Comparison of ENCODE assay signal across 21 cellular contexts in genomic region chr2:158676295-158676694, GRCh38.
DNase-seq lines count a peak whose midpoint lies in the region; ATAC-seq and TF ChIP-seq lines count a peak whose summit lies in the region.
"Had no signal": no experiment of that assay in that cellular context is flagged by ENCODE, and none has a peak within 500 bp of the region (broad histone marks: within the 10 kb centered on the region; RNA-seq: fewer than 3 reads in every experiment).

No MANE protein-coding gene starts in this region.

- H3K27ac ChIP-seq in heart left ventricle (peak overlapping the region in 3 of 12 donors; percentile 29 to 64 (median 35)), testis (no peak overlapping the region)
- H3K27ac ChIP-seq: C4-2B, SJCRH30 had no signal

- no peaks in the 10 kb centered on the region for H3K27me3 ChIP-seq in heart left ventricle
- H3K27me3 ChIP-seq in testis, result no peaks in the 10 kb centered on the region
- H3K27me3 ChIP-seq: SJCRH30 had no signal

- in situ Hi-C loops in G401 (cut with HindIII; ENCODE audit: low sequenced_read_pairs), result no loop called here

- 45 to 67% (median 58%) methylated on average over 3 of the region's 3 CpGs for WGBS in heart left ventricle, 4 donors
- 59 to 68% methylated on average over 3 of the region's 3 CpGs for WGBS in testis, 2 donors

- H3K4me1 Mint-ChIP-seq in brain (peaks cover 36% of the 10 kb centered on the region), nephron progenitor cell (no peaks in the 10 kb centered on the region)
- H3K4me1 Mint-ChIP-seq: CD8-positive, alpha-beta memory T cell; IgD-negative memory B cell had no signal

- H3K36me3 ChIP-seq in heart left ventricle (peaks cover 0 to 86% (median 63%) of the 10 kb centered on the region in 9 donors), testis (ENCODE audit: low read depth, missing control alignments) (no peaks in the 10 kb centered on the region)

- H3K4me3 Mint-ChIP-seq in brain (no peak overlapping the region), nephron progenitor cell (no peak overlapping the region)
- H3K4me3 Mint-ChIP-seq: CD8-positive, alpha-beta memory T cell; IgD-negative memory B cell had no signal

- peak overlapping the region in 4 of 5 experiments; percentile 27 to 73 (median 64) for H3K27ac Mint-ChIP-seq in brain
- H3K27ac Mint-ChIP-seq in nephron progenitor cell, result peak overlapping the region; percentile 27
- H3K27ac Mint-ChIP-seq: CD8-positive, alpha-beta memory T cell; IgD-negative memory B cell had no signal

- H3K4me3 ChIP-seq in heart left ventricle (no peak overlapping the region), testis (no peak overlapping the region)
- H3K4me3 ChIP-seq: SJCRH30 had no signal

- intact Hi-C loops in heart left ventricle (cut with DNase I), result loop anchor here in 2 of 10 donors (10.0 kb wide), 2 partner anchors 69 to 221 kb away; partner anchors contain the start of genes CCDC148 (in 1 of the 2) and PKP4 (in 1 of the 2)
- intact Hi-C loops in testis (cut with DNase I; ENCODE audit: low total_unique reads), result no loop called here

- H3K4me1 ChIP-seq in heart left ventricle (peaks cover 0 to 28% (median 5%) of the 10 kb centered on the region in 12 donors), testis (no peaks in the 10 kb centered on the region)
- H3K4me1 ChIP-seq: SJCRH30 had no signal

- H3K27me3 Mint-ChIP-seq in brain (no peaks in the 10 kb centered on the region), nephron progenitor cell (ENCODE audit: low read depth, poor library complexity) (no peaks in the 10 kb centered on the region)
- H3K27me3 Mint-ChIP-seq: CD8-positive, alpha-beta memory T cell; IgD-negative memory B cell had no signal

- TF ChIP-seq POLR2A in heart left ventricle (IDR thresholded peaks at IDR 0.05) (no peak), testis (IDR thresholded peaks at IDR 0.05) (no peak)

- peak; percentile 42 for DNase-seq in G401 (ENCODE audit: low spot score)
- DNase-seq in heart left ventricle, result peak in 1 of 5 donors; percentile 62
- no peak for DNase-seq in nephron progenitor cell
- DNase-seq in activated T-cell treated with anti-CD3 and anti-CD28 coated beads, Interleukin-2, amount 50 U/mL, for 1 hour, result no peak
- no peak for DNase-seq in testis
- DNase-seq in activated CD8-positive, alpha-beta memory T cell treated with anti-CD3 and anti-CD28 coated beads for 24 hours, result no peak
- DNase-seq: Calu3; CD8-positive, alpha-beta memory T cell; DMS153; GOT3; NCI-H1105 treated with DMSO at 0.1 percent for 48 hours; NCI-H2081; NCI-H2171; NCI-H446; NCI-H526; SJCRH30 had no signal

- peak; percentile 61 to 75 (median 66) for ATAC-seq in heart left ventricle
- ATAC-seq: HCT116, Panc1 had no signal

- H3K9me3 ChIP-seq in heart left ventricle (no peaks in the 10 kb centered on the region), testis (no peaks in the 10 kb centered on the region)
- H3K9me3 ChIP-seq: SJCRH30 had no signal

- no peaks in the 10 kb centered on the region for H3K9me3 Mint-ChIP-seq in brain
- H3K9me3 Mint-ChIP-seq in nephron progenitor cell, result no peaks in the 10 kb centered on the region
- H3K9me3 Mint-ChIP-seq: CD8-positive, alpha-beta memory T cell; IgD-negative memory B cell had no signal

- TF ChIP-seq CTCF in brain (conservative IDR thresholded peaks at IDR 0.05) (no peak), heart left ventricle (IDR thresholded peaks at IDR 0.05) (no peak), nephron progenitor cell (IDR thresholded peaks at IDR 0.05) (no peak), testis (IDR thresholded peaks at IDR 0.05) (no peak)

- H3K36me3 Mint-ChIP-seq in brain (peaks cover 78% of the 10 kb centered on the region), nephron progenitor cell (ENCODE audit: low read depth) (peaks cover 61% of the 10 kb centered on the region)
